Comparison of ENCODE assay signal across 1 cellular context in genomic region chr13:109410868-109411267, GRCh38.
TF ChIP-seq lines count a peak whose summit lies in the region.

No MANE protein-coding gene starts in this region.

TF ChIP-seq in GM23338, 12 proteins besides CTCF, POLR2A, EP300 and RAD21 (continued from another document):
- TF ChIP-seq, protein P1, sequence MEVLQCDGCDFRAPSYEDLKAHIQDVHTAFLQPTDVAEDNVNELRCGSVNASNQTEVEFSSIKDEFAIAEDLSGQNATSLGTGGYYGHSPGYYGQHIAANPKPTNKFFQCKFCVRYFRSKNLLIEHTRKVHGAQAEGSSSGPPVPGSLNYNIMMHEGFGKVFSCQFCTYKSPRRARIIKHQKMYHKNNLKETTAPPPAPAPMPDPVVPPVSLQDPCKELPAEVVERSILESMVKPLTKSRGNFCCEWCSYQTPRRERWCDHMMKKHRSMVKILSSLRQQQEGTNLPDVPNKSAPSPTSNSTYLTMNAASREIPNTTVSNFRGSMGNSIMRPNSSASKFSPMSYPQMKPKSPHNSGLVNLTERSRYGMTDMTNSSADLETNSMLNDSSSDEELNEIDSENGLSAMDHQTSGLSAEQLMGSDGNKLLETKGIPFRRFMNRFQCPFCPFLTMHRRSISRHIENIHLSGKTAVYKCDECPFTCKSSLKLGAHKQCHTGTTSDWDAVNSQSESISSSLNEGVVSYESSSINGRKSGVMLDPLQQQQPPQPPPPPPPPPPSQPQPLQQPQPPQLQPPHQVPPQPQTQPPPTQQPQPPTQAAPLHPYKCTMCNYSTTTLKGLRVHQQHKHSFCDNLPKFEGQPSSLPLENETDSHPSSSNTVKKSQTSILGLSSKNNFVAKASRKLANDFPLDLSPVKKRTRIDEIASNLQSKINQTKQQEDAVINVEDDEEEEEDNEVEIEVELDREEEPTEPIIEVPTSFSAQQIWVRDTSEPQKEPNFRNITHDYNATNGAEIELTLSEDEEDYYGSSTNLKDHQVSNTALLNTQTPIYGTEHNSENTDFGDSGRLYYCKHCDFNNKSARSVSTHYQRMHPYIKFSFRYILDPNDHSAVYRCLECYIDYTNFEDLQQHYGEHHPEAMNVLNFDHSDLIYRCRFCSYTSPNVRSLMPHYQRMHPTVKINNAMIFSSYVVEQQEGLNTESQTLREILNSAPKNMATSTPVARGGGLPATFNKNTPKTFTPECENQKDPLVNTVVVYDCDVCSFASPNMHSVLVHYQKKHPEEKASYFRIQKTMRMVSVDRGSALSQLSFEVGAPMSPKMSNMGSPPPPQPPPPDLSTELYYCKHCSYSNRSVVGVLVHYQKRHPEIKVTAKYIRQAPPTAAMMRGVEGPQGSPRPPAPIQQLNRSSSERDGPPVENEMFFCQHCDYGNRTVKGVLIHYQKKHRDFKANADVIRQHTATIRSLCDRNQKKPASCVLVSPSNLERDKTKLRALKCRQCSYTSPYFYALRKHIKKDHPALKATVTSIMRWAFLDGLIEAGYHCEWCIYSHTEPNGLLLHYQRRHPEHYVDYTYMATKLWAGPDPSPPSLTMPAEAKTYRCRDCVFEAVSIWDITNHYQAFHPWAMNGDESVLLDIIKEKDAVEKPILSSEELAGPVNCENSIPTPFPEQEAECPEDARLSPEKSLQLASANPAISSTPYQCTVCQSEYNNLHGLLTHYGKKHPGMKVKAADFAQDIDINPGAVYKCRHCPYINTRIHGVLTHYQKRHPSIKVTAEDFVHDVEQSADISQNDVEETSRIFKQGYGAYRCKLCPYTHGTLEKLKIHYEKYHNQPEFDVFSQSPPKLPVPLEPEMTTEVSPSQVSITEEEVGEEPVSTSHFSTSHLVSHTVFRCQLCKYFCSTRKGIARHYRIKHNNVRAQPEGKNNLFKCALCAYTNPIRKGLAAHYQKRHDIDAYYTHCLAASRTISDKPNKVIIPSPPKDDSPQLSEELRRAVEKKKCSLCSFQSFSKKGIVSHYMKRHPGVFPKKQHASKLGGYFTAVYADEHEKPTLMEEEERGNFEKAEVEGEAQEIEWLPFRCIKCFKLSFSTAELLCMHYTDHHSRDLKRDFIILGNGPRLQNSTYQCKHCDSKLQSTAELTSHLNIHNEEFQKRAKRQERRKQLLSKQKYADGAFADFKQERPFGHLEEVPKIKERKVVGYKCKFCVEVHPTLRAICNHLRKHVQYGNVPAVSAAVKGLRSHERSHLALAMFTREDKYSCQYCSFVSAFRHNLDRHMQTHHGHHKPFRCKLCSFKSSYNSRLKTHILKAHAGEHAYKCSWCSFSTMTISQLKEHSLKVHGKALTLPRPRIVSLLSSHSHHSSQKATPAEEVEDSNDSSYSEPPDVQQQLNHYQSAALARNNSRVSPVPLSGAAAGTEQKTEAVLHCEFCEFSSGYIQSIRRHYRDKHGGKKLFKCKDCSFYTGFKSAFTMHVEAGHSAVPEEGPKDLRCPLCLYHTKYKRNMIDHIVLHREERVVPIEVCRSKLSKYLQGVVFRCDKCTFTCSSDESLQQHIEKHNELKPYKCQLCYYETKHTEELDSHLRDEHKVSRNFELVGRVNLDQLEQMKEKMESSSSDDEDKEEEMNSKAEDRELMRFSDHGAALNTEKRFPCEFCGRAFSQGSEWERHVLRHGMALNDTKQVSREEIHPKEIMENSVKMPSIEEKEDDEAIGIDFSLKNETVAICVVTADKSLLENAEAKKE (CRISPR knock-in tag; IDR thresholded peaks at IDR 0.05) = no peak
- TF ChIP-seq STAT1 (IDR thresholded peaks at IDR 0.05; ENCODE audit: unreplicated experiment) (no peak), CREB1 (CRISPR knock-in tag; IDR thresholded peaks at IDR 0.05; ENCODE audit: low read depth) (no peak), ZNF331 (CRISPR knock-in tag; IDR thresholded peaks at IDR 0.05; ENCODE audit: low read depth) (no peak), REST (IDR thresholded peaks at IDR 0.05; ENCODE audit: unreplicated experiment) (no peak), JUNB (IDR thresholded peaks at IDR 0.05; ENCODE audit: unreplicated experiment) (no peak), EZH2 (IDR thresholded peaks at IDR 0.05; ENCODE audit: low read depth, unreplicated experiment) (no peak), ZNF114 (CRISPR knock-in tag; IDR thresholded peaks at IDR 0.05) (no peak)
